In the genomic region with DNA sequence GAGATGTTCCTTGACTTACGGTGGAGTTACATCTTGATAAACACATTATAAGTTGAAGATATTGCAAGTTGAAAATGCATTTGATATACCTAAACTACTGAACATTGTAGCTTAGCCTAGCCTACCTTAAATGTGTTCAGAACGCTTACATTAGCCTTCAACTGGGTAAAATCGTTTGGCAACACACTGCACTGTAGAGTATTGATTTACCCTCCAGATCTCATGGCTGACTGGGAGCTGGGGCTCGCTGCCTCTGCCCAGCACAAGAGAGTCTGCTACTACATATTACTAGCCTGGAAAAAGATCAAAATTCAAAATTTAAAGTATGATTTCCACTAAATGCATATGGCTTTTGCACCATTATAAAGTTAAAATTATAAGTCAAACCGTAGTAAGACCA, we compare ENCODE assay signal across 26 cellular contexts. TPM values are rescaled to one million over a fixed set of nuclear protein-coding genes. Genes with fewer than 3 reads are reported as not detected.
"Had no signal": no experiment of that assay in that cellular context is flagged by ENCODE, and none has a peak within 500 bp of the region (broad histone marks: within the 10 kb centered on the region; RNA-seq: fewer than 3 reads in every experiment).

No MANE protein-coding gene starts in this region.

- H3K27ac ChIP-seq: ascending aorta, cardiac muscle cell had no signal

- H3K9me3 ChIP-seq: ascending aorta had no signal

- H3K36me3 ChIP-seq: ascending aorta, cardiac muscle cell had no signal

- H3K27me3 ChIP-seq: ascending aorta, cardiac muscle cell had no signal

- H3K4me1 ChIP-seq: ascending aorta had no signal

- ATAC-seq: K562, WTC11 had no signal

- FAIRE-seq: K562 had no signal

- DNase-seq: activated CD4-positive, alpha-beta T cell treated with anti-CD3 and anti-CD28 coated beads for 48 hours; activated CD4-positive, alpha-beta T cell treated with anti-CD3 and anti-CD28 coated beads, Interleukin-2, amount 50 U/mL, for 48 hours; activated CD4-positive, CD25-positive, alpha-beta regulatory T cell treated with anti-CD3 and anti-CD28 coated beads, Interleukin-2, amount 50 U/mL, for 72 hours; activated CD8-positive, alpha-beta memory T cell treated with anti-CD3 and anti-CD28 coated beads, Interleukin-2, amount 10 ng/mL, durations not matched to agents 7 days and 5 days; activated effector memory CD4-positive, alpha-beta T cell treated with anti-CD3 and anti-CD28 coated beads, Interleukin-2, amount 50 U/mL, for 16 hours; activated naive CD4-positive, alpha-beta T cell treated with Interleukin-2 at 50 U/mL for 16 hours; activated naive CD8-positive, alpha-beta T cell treated with anti-CD3 and anti-CD28 coated beads, Interleukin-2, amount 50 U/mL, for 24 hours; activated T-cell treated with anti-CD3 and anti-CD28 coated beads, Interleukin-2, amount 50 U/mL, for 4 hours; amniotic stem cell; Karpas-422; MM.1S; NCI-H1105; NCI-H1436; NCI-H1694 treated with DMSO at 0.1 percent for 48 hours; NCI-H2029 treated with DMSO at 0.1 percent for 48 hours; NCI-H2171 treated with DMSO at 0.1 percent for 48 hours; NCI-H446; NCI-H524; NCI-H774; SHP77 treated with DMSO at 0.1 percent for 48 hours had no signal

- H3K4me3 ChIP-seq: ascending aorta, cardiac muscle cell, K562 had no signal

RNA-seq across cellular contexts. Expression of gene AGR3, which starts 7.5 kb away (rescaled TPM):
- total RNA-seq: activated CD8-positive, alpha-beta memory T cell treated with anti-CD3 and anti-CD28 coated beads, Interleukin-2, amount 10 ng/mL, durations not matched to agents 7 days and 5 days; activated naive CD4-positive, alpha-beta T cell treated with anti-CD3 and anti-CD28 coated beads, Interleukin-2, amount 50 U/mL, for 72 hours; activated T-cell treated with anti-CD3 and anti-CD28 coated beads, Interleukin-2, amount 50 U/mL, for 4 hours; ascending aorta; cardiac muscle cell; K562; SK-MEL-5; WTC11 had no signal
- polyA plus RNA-seq: cardiac muscle cell, K562 had no signal
